Comparison of ENCODE assay signal across 8 cellular contexts in the genomic region with DNA sequence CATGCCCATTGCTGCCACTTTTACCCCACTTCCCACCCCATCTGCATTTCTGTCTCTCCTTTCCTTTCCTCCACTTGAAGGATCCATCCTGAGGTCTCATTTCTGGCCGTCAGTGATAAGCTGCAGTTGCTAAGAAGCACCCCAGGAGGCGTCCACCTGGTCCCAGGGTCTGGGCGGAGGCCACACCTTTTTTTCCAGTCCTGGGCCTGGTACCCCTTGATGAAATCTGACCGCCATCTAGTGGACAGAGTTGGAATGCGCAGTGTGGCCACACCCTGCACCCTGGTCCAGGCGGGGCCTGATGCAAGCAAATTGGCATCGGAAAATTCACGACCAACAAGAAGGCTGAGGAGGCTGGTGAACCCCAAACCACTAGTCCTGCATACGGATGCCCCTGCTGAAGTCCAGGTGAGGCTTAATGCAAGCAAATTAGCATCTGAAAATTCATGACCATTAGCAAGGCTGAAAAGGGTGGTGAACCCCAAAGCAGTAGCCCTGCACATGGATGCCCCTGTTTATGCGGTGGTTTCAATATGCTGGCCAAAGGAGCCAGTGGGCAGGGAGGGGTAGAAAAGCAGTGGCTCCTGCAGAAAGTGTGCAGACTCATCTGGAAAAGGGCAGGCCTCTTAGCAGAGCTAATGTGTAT. TPM values are rescaled to one million over a fixed set of nuclear protein-coding genes. Genes with fewer than 3 reads are reported as not detected.
DNase-seq lines count a peak whose midpoint lies in the region; ATAC-seq, FAIRE-seq and TF ChIP-seq lines count a peak whose summit lies in the region.

No MANE protein-coding gene starts in this region.

- H3K36me3 Mint-ChIP-seq in immature natural killer cell: no peaks in the 10 kb centered on the region

- TF ChIP-seq RAD21 in K562 (CRISPR knock-in tag; conservative IDR thresholded peaks at IDR 0.05 in 1 of 2, IDR thresholded peaks at IDR 0.05 in 1 of 2): peak; percentile 42 to 71

- H3K4me3 Mint-ChIP-seq in immature natural killer cell: no peak overlapping the region

- H3K27ac ChIP-seq in K562 (ENCODE audit: extremely low read depth, low read depth, low read length): no peak overlapping the region

- H3K36me3 ChIP-seq in K562 (ENCODE audit: control insufficient read depth, insufficient read depth, low read length): no peaks in the 10 kb centered on the region

- 0% methylated on average over 9 of the region's 10 CpGs for WGBS in K562 (ENCODE audit: insufficient coverage, low coverage, missing lambda C conversion rate)

- H4K20me1 ChIP-seq in K562 (replicated peaks; ENCODE audit: control insufficient read depth, insufficient read depth, low read length): no peaks in the 10 kb centered on the region; the same call in 1 of the 2 replicates

- ATAC-seq in HG02840 (IDR thresholded peaks at IDR 0.05; ENCODE audit: low FRiP score, unreplicated experiment): peak; percentile 98
- ATAC-seq in K562: peak; percentile 99

- in situ Hi-C loops in GM13977 (cut with MboI; ENCODE audit: low pct_unique_long_range_greater_than_20kb, low sequenced_read_pairs, unreplicated experiment) (no loop called here), K562 (cut with MboI) (no loop called here)

- H3K9me3 Mint-ChIP-seq in immature natural killer cell: no peaks in the 10 kb centered on the region

- intact Hi-C loops in K562 (cut with micrococcal nuclease): loop anchor here (10.0 kb wide), 1 partner anchor 175 kb away; no protein-coding TSS in a partner anchor

- H3K9me3 ChIP-seq in K562 (replicated peaks; ENCODE audit: control insufficient read depth, insufficient read depth, low read depth, low read length): no peaks in the 10 kb centered on the region

- H3K27me3 Mint-ChIP-seq in immature natural killer cell (ENCODE audit: low read depth in 3 of 3): peaks cover 3 to 6% (median 6%) of the 10 kb centered on the region in 3 donors

- FAIRE-seq in K562 (lab: Jason Lieb, UNC): peak; percentile 83

- no peaks in the 10 kb centered on the region; a peak in 2 of 5 replicates for H3K4me1 ChIP-seq in K562 (replicated peaks in 1 of 2; ENCODE audit: control insufficient read depth in 2 of 2, insufficient read depth in 2 of 2, low read length in 2 of 2)

- H3K4me1 Mint-ChIP-seq in immature natural killer cell: no peaks in the 10 kb centered on the region

- H3K9me1 ChIP-seq in K562 (ENCODE audit: control insufficient read depth, insufficient read depth, low read length): no peaks in the 10 kb centered on the region

- DNase-seq in 8988T (peak; percentile 87), GM13977 (ENCODE audit: low spot score) (peak; percentile 70), NCI-H1105 treated with DMSO at 0.1 percent for 48 hours (lab: John Stamatoyannopoulos, UW) (peak; percentile 72), T1000 (lab: John Stamatoyannopoulos, UW) (peak; percentile 63), K562 (ENCODE audit: extremely low read depth in 1 of 4, low spot score in 3 of 4) (peak; percentile 84 to 88 (median 86)), immature natural killer cell (peak; percentile 24 to 41 (median 33))
- peak; percentile 45 to 48 for DNase-seq in stimulated activated CD4-positive, alpha-beta T cell treated with anti-CD3 and anti-CD28 coated beads, Interleukin-1b, Interleukin-23, amount 100 ng/mL, for 4 hours (ENCODE audit: low read depth in 2 of 2)

- TF ChIP-seq EP300 in K562 (IDR thresholded peaks at IDR 0.05; ENCODE audit: low read length): no peak

- no peak for TF ChIP-seq POLR2A in K562 (conservative IDR thresholded peaks at IDR 0.05)

- no peak overlapping the region for H3K9ac ChIP-seq in K562 (ENCODE audit: insufficient read depth in 1 of 2, low read depth in 2 of 2, low read length in 2 of 2)

- H3K4me2 ChIP-seq in K562 (ENCODE audit: insufficient read depth, low read length): no peak overlapping the region

- no peak overlapping the region for H2AFZ ChIP-seq in K562 (ENCODE audit: low read depth, low read length)

- POLR2A ChIA-PET in K562 (lab: Yijun Ruan, JAX): interaction anchor here (0.5 to 1.0 kb wide), 2 partner anchors 10 to 1643 kb away, joined by 3 to 4 read pairs; no protein-coding TSS in a partner anchor

- no peaks in the 10 kb centered on the region for H3K79me2 ChIP-seq in K562 (ENCODE audit: control insufficient read depth, insufficient read depth, low read length)

- peak; percentile 88 for TF ChIP-seq CTCF in GM13977 (IDR thresholded peaks at IDR 0.05; ENCODE audit: extremely low read depth, insufficient read depth, missing control alignments)
- peak; percentile 91 to 94 (median 93) for TF ChIP-seq CTCF in K562 (IDR thresholded peaks at IDR 0.05 in 2 of 3, conservative IDR thresholded peaks at IDR 0.05 in 1 of 3; ENCODE audit: insufficient read depth in 2 of 3, low read depth in 1 of 3, low read length in 3 of 3)

- no peak overlapping the region for H3K27ac Mint-ChIP-seq in immature natural killer cell

- peaks cover 0 to 16% of the 10 kb centered on the region in 2 experiments; a peak in 2 of 5 replicates for H3K27me3 ChIP-seq in K562 (ENCODE audit: control insufficient read depth in 2 of 2, insufficient read depth in 2 of 2, low read length in 2 of 2)

- CTCF ChIA-PET in K562 (lab: Yijun Ruan, JAX; ENCODE audit: low intra/inter-chr PET ratio): interaction anchor here (0.7 to 1.8 kb wide), 2 partner anchors 174 to 295 kb away, joined by 4 to 11 read pairs; no protein-coding TSS in a partner anchor

- H3K4me3 ChIP-seq in K562: no peak overlapping the region

- BruUV-seq in K562 (replicated peaks; lab: Mats Ljungman, UMichigan): no TSS peak

TF ChIP-seq in K562, 482 proteins besides CTCF, POLR2A, EP300 and RAD21 (continues in another document):
- TF ChIP-seq CBFA2T2 (conservative IDR thresholded peaks at IDR 0.05) (0 out of 2 replicates have a peak, but pooled peaks have one; percentile 21), BRF1 (IDR thresholded peaks at IDR 0.05; ENCODE audit: borderline replicate concordance, extremely low read depth, insufficient read length) (no peak), RFX1 (IDR thresholded peaks at IDR 0.05) (peak; percentile 38; the same call in 1 of the 2 replicates), DEAF1 (CRISPR knock-in tag; IDR thresholded peaks at IDR 0.05) (0 out of 2 replicates have a peak, but pooled peaks have one; percentile 25), TARDBP (IDR thresholded peaks at IDR 0.05) (no peak), CTBP1 (IDR thresholded peaks at IDR 0.05; ENCODE audit: borderline replicate concordance) (peak; percentile 78), RBM25 (IDR thresholded peaks at IDR 0.05; ENCODE audit: low read depth, low read length, severe bottlenecking) (no peak), ZNF512 (tag; IDR thresholded peaks at IDR 0.05) (no peak)
- TF ChIP-seq, protein P1, sequence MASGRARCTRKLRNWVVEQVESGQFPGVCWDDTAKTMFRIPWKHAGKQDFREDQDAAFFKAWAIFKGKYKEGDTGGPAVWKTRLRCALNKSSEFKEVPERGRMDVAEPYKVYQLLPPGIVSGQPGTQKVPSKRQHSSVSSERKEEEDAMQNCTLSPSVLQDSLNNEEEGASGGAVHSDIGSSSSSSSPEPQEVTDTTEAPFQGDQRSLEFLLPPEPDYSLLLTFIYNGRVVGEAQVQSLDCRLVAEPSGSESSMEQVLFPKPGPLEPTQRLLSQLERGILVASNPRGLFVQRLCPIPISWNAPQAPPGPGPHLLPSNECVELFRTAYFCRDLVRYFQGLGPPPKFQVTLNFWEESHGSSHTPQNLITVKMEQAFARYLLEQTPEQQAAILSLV (tag; IDR thresholded peaks at IDR 0.05): no peak

RNA-seq across cellular contexts. Expression of gene GPAM, which starts 43.3 kb away (rescaled TPM):
- total RNA-seq in K562 (2011; cell fraction: chromatin; rRNA removed; ENCODE audit: low replicate concordance): 6.7 and 13.0 TPM in 2 replicates
- 4.3 and 4.5 TPM in 2 replicates for total RNA-seq in K562 (2011; cell fraction: nucleolus; rRNA removed)
- 7.0 and 10.5 TPM in 2 replicates for total RNA-seq in K562 (2011; cell fraction: nucleoplasm; rRNA removed)
- total RNA-seq in K562 (2014; rRNA removed) (3.9 and 4.3 TPM in 2 replicates), K562 (2014; rRNA removed; fragmentation: Illumina TruSeq; extraction: Trizol) (7.4 and 8.1 TPM in 2 replicates), K562 (2015; rRNA removed; fragmentation: Illumina TruSeq; extraction: Trizol) (7.0 and 7.5 TPM in 2 replicates), K562 (2021) (7.2 and 8.0 TPM in 2 replicates)
- polyA plus RNA-seq in K562 (2011; rRNA removed) (5.3 and 7.1 TPM in 2 replicates), K562 (2014; fragmentation: Illumina TruSeq; extraction: Trizol) (4.8 and 5.5 TPM in 2 replicates), K562 (2014; fragmentation: Nextera tagmentation; extraction: Ambion mirVana) (1 to 10 TPM; 3.5 to 4.6 TPM), K562 (2014; rRNA removed) (3.9 and 4.0 TPM in 2 replicates), immature natural killer cell (1 to 10 TPM in 1 of 3 donors, under 1 TPM in 1, not detected in 1; 0.97 to 2.0 TPM)
- 1.9 and 2.6 TPM in 2 replicates for polyA plus RNA-seq in K562 (2011; cell fraction: cytosol; rRNA removed)
- polyA plus RNA-seq in K562 (2011; cell fraction: nucleus; rRNA removed): 6.6 and 8.9 TPM in 2 replicates
- polyA plus RNA-seq in K562 (2012): 2.0 and 3.4 TPM in 2 replicates
- polyA minus RNA-seq in K562 (2011; rRNA and poly(A)+ RNA removed): 11.2 and 11.7 TPM in 2 replicates
- 2.7 and 3.8 TPM in 2 replicates for polyA minus RNA-seq in K562 (2011; cell fraction: cytosol; rRNA and poly(A)+ RNA removed)
- polyA minus RNA-seq in K562 (2011; cell fraction: nucleus; rRNA and poly(A)+ RNA removed): 6.1 and 10.1 TPM in 2 replicates

Comparison
In these comparisons a context has a peak if more than half of its experiments do, and no peak if none do; other contexts are left out.
1. DNase-seq: peak in every context shown above with its lines; median percentile 87 in 8988T; 86 in K562; 72 in NCI-H1105 treated with DMSO at 0.1 percent for 48 hours; 70 in GM13977; 63 in T1000; 46 in stimulated activated CD4-positive, alpha-beta T cell treated with anti-CD3 and anti-CD28 coated beads, Interleukin-1b, Interleukin-23, amount 100 ng/mL, for 4 hours; 33 in immature natural killer cell.